Comparison of ENCODE assay signal across 28 cellular contexts in the genomic region with DNA sequence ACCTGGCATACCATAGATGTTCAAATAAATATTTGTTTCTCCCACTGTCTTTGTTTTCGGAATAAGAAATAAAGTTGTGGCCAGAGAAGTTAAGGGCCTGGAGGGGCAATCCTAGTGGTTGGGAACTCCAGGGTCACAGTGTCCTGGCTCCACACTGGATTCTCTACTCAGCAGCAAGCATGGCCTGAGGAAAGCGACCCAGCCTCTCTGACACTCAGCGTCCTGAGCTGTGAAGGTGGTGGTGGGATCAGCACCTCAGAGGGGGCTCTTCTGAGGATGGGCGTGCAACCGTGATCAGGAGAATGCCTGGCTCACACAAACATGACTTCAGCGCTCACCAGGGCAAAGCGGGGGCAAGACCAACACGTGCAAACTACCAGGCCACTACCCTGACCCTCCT. TPM values are rescaled to one million over a fixed set of nuclear protein-coding genes. Genes with fewer than 3 reads are reported as not detected.
"Had no signal": no experiment of that assay in that cellular context is flagged by ENCODE, and none has a peak within 500 bp of the region (broad histone marks: within the 10 kb centered on the region; RNA-seq: fewer than 3 reads in every experiment).

No MANE protein-coding gene starts in this region.

- H3K36me3 Mint-ChIP-seq: immature natural killer cell; naive thymus-derived CD4-positive, alpha-beta T cell; stimulated activated effector memory CD8-positive, alpha-beta T cell treated with anti-CD3 and anti-CD28 coated beads, Interleukin-12 subunit alpha, Interleukin-12 subunit beta, amount 100 ng/mL, for 72 hours; type B pancreatic cell had no signal

- DNase-seq: hippocampal formation; immature natural killer cell; kidney; left colon; left lung; midbrain; mucosa of descending colon; naive thymus-derived CD4-positive, alpha-beta T cell; nephron progenitor cell; nucleus accumbens; pancreas; posterior cingulate gyrus; retina; right cardiac atrium; stimulated activated CD4-positive, alpha-beta T cell treated with anti-CD3 and anti-CD28 coated beads, Interleukin-12 subunit alpha, Interleukin-12 subunit beta, amount 100 ng/mL, for 4 hours; stimulated activated CD4-positive, alpha-beta T cell treated with anti-CD3 and anti-CD28 coated beads, Interleukin-4, amount 100 ng/mL, for 24 hours; stimulated activated naive CD4-positive, alpha-beta T cell treated with Interleukin-2 at 50 U/mL for 16 hours; stimulated activated naive CD8-positive, alpha-beta T cell treated with anti-CD3 and anti-CD28 coated beads, Interleukin-15, amount 100 ng/mL, for 72 hours; substantia nigra; uterus had no signal

- H3K27ac ChIP-seq: left lung, pancreas, prostate gland, skin epidermis, tibial nerve, uterus had no signal

- FAIRE-seq: islet of Langerhans, kidney, pancreas had no signal

- H3K27me3 Mint-ChIP-seq: naive thymus-derived CD4-positive, alpha-beta T cell; stimulated activated naive CD8-positive, alpha-beta T cell treated with anti-CD3 and anti-CD28 coated beads, Interleukin-15, amount 100 ng/mL, for 72 hours; type B pancreatic cell had no signal

- H3K9me3 Mint-ChIP-seq: nephron progenitor cell; stimulated activated effector memory CD8-positive, alpha-beta T cell treated with anti-CD3 and anti-CD28 coated beads, Interleukin-12 subunit alpha, Interleukin-12 subunit beta, amount 100 ng/mL, for 72 hours; stimulated activated naive CD8-positive, alpha-beta T cell treated with anti-CD3 and anti-CD28 coated beads, Interleukin-15, amount 100 ng/mL, for 72 hours; type B pancreatic cell had no signal

- ATAC-seq: left colon; mucosa of descending colon; naive thymus-derived CD4-positive, alpha-beta T cell; pancreas; right cardiac atrium; sciatic nerve; stimulated activated effector memory CD8-positive, alpha-beta T cell treated with anti-CD3 and anti-CD28 coated beads, Interleukin-12 subunit alpha, Interleukin-12 subunit beta, amount 100 ng/mL, for 72 hours; stimulated activated naive CD8-positive, alpha-beta T cell treated with anti-CD3 and anti-CD28 coated beads, Interleukin-15, amount 100 ng/mL, for 72 hours had no signal

- H3K4me3 ChIP-seq: left lung, lung, mucosa of descending colon, pancreas, prostate gland, skin epidermis, tibial nerve, uterus had no signal

- H3K27ac Mint-ChIP-seq: immature natural killer cell; naive thymus-derived CD4-positive, alpha-beta T cell; stimulated activated effector memory CD8-positive, alpha-beta T cell treated with anti-CD3 and anti-CD28 coated beads, Interleukin-12 subunit alpha, Interleukin-12 subunit beta, amount 100 ng/mL, for 72 hours; stimulated activated naive CD8-positive, alpha-beta T cell treated with anti-CD3 and anti-CD28 coated beads, Interleukin-15, amount 100 ng/mL, for 72 hours; type B pancreatic cell had no signal

- H3K4me1 ChIP-seq: left lung, pancreas, prostate gland, uterus had no signal

- H3K36me3 ChIP-seq: left lung, pancreas, prostate gland, tibial nerve, uterus had no signal

- H3K4me1 Mint-ChIP-seq: immature natural killer cell; naive thymus-derived CD4-positive, alpha-beta T cell; stimulated activated effector memory CD8-positive, alpha-beta T cell treated with anti-CD3 and anti-CD28 coated beads, Interleukin-12 subunit alpha, Interleukin-12 subunit beta, amount 100 ng/mL, for 72 hours had no signal

- H3K4me3 Mint-ChIP-seq: immature natural killer cell; naive thymus-derived CD4-positive, alpha-beta T cell; nephron progenitor cell; stimulated activated effector memory CD8-positive, alpha-beta T cell treated with anti-CD3 and anti-CD28 coated beads, Interleukin-12 subunit alpha, Interleukin-12 subunit beta, amount 100 ng/mL, for 72 hours; stimulated activated naive CD8-positive, alpha-beta T cell treated with anti-CD3 and anti-CD28 coated beads, Interleukin-15, amount 100 ng/mL, for 72 hours; type B pancreatic cell had no signal

- H3K9me3 ChIP-seq: left lung, mucosa of descending colon, pancreas, prostate gland, tibial nerve, uterus had no signal

- H3K27me3 ChIP-seq: left lung, pancreas, tibial nerve, uterus had no signal

RNA-seq across cellular contexts. Expression of a gene that starts 59.9 kb away (rescaled TPM):
- polyA plus RNA-seq: naive thymus-derived CD4-positive, alpha-beta T cell had no signal
